ENCODE assay signal across 2 cellular contexts in genomic region chr1:14740016-14740415, GRCh38.
TF ChIP-seq lines count a peak whose summit lies in the region.

No MANE protein-coding gene starts in this region.

TF ChIP-seq in IMR-90, 13 proteins besides CTCF, POLR2A, EP300 and RAD21:
- TF ChIP-seq MAZ (IDR thresholded peaks at IDR 0.05; ENCODE audit: borderline replicate concordance, low read depth, low read length) (no peak), CEBPB (IDR thresholded peaks at IDR 0.05; ENCODE audit: low read depth, low read length) (no peak), NFE2L2 (IDR thresholded peaks at IDR 0.05; ENCODE audit: low read depth, low read length) (no peak), CHD1 (IDR thresholded peaks at IDR 0.05; ENCODE audit: low read depth, low read length) (no peak), RCOR1 (IDR thresholded peaks at IDR 0.05; ENCODE audit: insufficient replicate concordance, low read length) (no peak), SMC3 (IDR thresholded peaks at IDR 0.05; ENCODE audit: low read depth, low read length) (no peak), MAFK (IDR thresholded peaks at IDR 0.05; ENCODE audit: low read depth, low read length) (no peak), RFX5 (IDR thresholded peaks at IDR 0.05; ENCODE audit: low read depth, low read length) (no peak), ELK1 (IDR thresholded peaks at IDR 0.05; ENCODE audit: borderline replicate concordance, low read depth, low read length) (no peak), FOS (IDR thresholded peaks at IDR 0.05; ENCODE audit: low read depth, low read length) (no peak), USF2 (IDR thresholded peaks at IDR 0.05; ENCODE audit: low read depth, low read length) (no peak), MXI1 (IDR thresholded peaks at IDR 0.05; ENCODE audit: borderline replicate concordance, low read depth, low read length) (no peak), BHLHE40 (IDR thresholded peaks at IDR 0.05; ENCODE audit: low read depth, low read length) (no peak)

TF ChIP-seq in WTC11, 78 proteins besides CTCF, POLR2A, EP300 and RAD21 (continued from another document):
- no peak for TF ChIP-seq PREB (CRISPR knock-in tag; IDR thresholded peaks at IDR 0.05; ENCODE audit: borderline replicate concordance)
- TF ChIP-seq ZNF416 (CRISPR knock-in tag; IDR thresholded peaks at IDR 0.05): no peak
- TF ChIP-seq ZNF423 (CRISPR knock-in tag; IDR thresholded peaks at IDR 0.05): no peak
- no peak for TF ChIP-seq ETV6 (CRISPR knock-in tag; IDR thresholded peaks at IDR 0.05)
TF ChIP-seq in WTC11: peak in this region for 0.
